ENCODE assay signal across 1 cellular context in genomic region chr10:58384999-58385783, GRCh38.
TF ChIP-seq lines count a peak whose summit lies in the region.

TSS of gene TFAM (plus strand) at chr10:58385410. CDS start at chr10:58385548, 138 bp downstream.

TF ChIP-seq in K562, 482 proteins besides CTCF, POLR2A, EP300 and RAD21 (continued from another document and continues in another):
- TF ChIP-seq MGA (IDR thresholded peaks at IDR 0.05) (peak; percentile 68), ZNF143 (CRISPR knock-in tag; IDR thresholded peaks at IDR 0.05) (peak; percentile 81), LEF1 (IDR thresholded peaks at IDR 0.05) (peak; percentile 44; the same call in 1 of the 2 replicates), RBBP5 (IDR thresholded peaks at IDR 0.05; ENCODE audit: borderline replicate concordance, insufficient read depth, low read length, poor library complexity, severe bottlenecking) (peak; percentile 83), POLR2AphosphoS5 (IDR thresholded peaks at IDR 0.05; ENCODE audit: control insufficient read depth, insufficient read depth, low read depth, low read length) (peak; percentile 96), ZSCAN32 (CRISPR knock-in tag; IDR thresholded peaks at IDR 0.05) (no peak; the same call in 1 of the 2 replicates), GABPB2 (CRISPR knock-in tag; conservative IDR thresholded peaks at IDR 0.05) (no peak), HNRNPL (IDR thresholded peaks at IDR 0.05; ENCODE audit: low read depth, low read length) (no peak; the same call in 1 of the 2 replicates), ZNF764 (CRISPR knock-in tag; IDR thresholded peaks at IDR 0.05; ENCODE audit: low read depth) (peak; percentile 43; the same call in 1 of the 2 replicates), ZBTB17 (CRISPR knock-in tag; IDR thresholded peaks at IDR 0.05) (peak; percentile 64; the same call in 1 of the 2 replicates), SRF (CRISPR knock-in tag; IDR thresholded peaks at IDR 0.05) (peak in 1 of 2 experiments; percentile 57; a peak in 1 of 4 replicates), E2F5 (CRISPR knock-in tag; IDR thresholded peaks at IDR 0.05) (peak; percentile 55; the same call in 1 of the 2 replicates), HMGXB4 (CRISPR knock-in tag; IDR thresholded peaks at IDR 0.05) (peak; percentile 79), HNRNPLL (IDR thresholded peaks at IDR 0.05; ENCODE audit: low read depth, low read length, poor library complexity, severe bottlenecking) (peak; percentile 93), TBL1XR1 (IDR thresholded peaks at IDR 0.05; ENCODE audit: low read length in 2 of 2) (peak in 1 of 2 experiments; percentile 80; a peak in 1 of 4 replicates), CAMTA2 (CRISPR knock-in tag; conservative IDR thresholded peaks at IDR 0.05) (0 out of 2 replicates have a peak, but pooled peaks have one; percentile 50), HDAC6 (IDR thresholded peaks at IDR 0.05; ENCODE audit: low read depth, low read length) (no peak), TCF7L2 (IDR thresholded peaks at IDR 0.05; ENCODE audit: low read depth, low read length) (peak; percentile 34; the same call in 1 of the 2 replicates), NONO (IDR thresholded peaks at IDR 0.05; ENCODE audit: low read depth in 2 of 2, low read length in 1 of 2) (peak; percentile 24 to 58; a peak in 2 of 4 replicates), MTA3 (IDR thresholded peaks at IDR 0.05; ENCODE audit: borderline replicate concordance) (peak; percentile 68), UBTF (IDR thresholded peaks at IDR 0.05; ENCODE audit: borderline replicate concordance in 1 of 2, low read depth in 2 of 2, low read length in 2 of 2) (peak; percentile 85 to 98; a peak in 3 of 4 replicates), ARID4B (CRISPR knock-in tag; IDR thresholded peaks at IDR 0.05) (peak; percentile 93), PURB (CRISPR knock-in tag; IDR thresholded peaks at IDR 0.05; ENCODE audit: low read depth) (no peak), ARHGAP35 (IDR thresholded peaks at IDR 0.05; ENCODE audit: partially characterized antibody) (no peak), THAP12 (CRISPR knock-in tag; IDR thresholded peaks at IDR 0.05) (peak; percentile 37), ILF3 (IDR thresholded peaks at IDR 0.05; ENCODE audit: borderline replicate concordance) (no peak), CBX3 (IDR thresholded peaks at IDR 0.05; ENCODE audit: borderline replicate concordance in 1 of 2, low read length in 2 of 2) (0 out of 3 replicates have a peak, but pooled peaks of 1 of the 2 experiments have one; percentile 62)
